Comparison of ENCODE assay signal across 15 cellular contexts in genomic region chr6:1893470-1894130, GRCh38.
DNase-seq lines count a peak whose midpoint lies in the region; ATAC-seq and TF ChIP-seq lines count a peak whose summit lies in the region.
"Had no signal": no experiment of that assay in that cellular context is flagged by ENCODE, and none has a peak within 500 bp of the region (broad histone marks: within the 10 kb centered on the region; RNA-seq: fewer than 3 reads in every experiment).

No MANE protein-coding gene starts in this region.

- DNase-seq in BJ (ENCODE audit: low read depth) (no peak), HFF-Myc (ENCODE audit: extremely low read depth, low read depth) (no peak), astrocyte of the cerebellum (ENCODE audit: low read depth) (no peak), iris pigment epithelial cell (ENCODE audit: low read depth) (peak; percentile 32), left lung (no peak)
- DNase-seq in stimulated activated CD4-positive, alpha-beta T cell treated with anti-CD3 and anti-CD28 coated beads, Interleukin-4, amount 100 ng/mL, for 4 hours, result no peak
- DNase-seq: activated naive CD8-positive, alpha-beta T cell treated with anti-CD3 and anti-CD28 coated beads, Interleukin-2, amount 50 U/mL, for 24 hours; CD4-positive, alpha-beta T cell; foreskin melanocyte; kidney glomerular epithelial cell; retina; SIG-M5; stimulated activated CD4-positive, alpha-beta T cell treated with anti-CD3 and anti-CD28 coated beads, Interleukin-4, amount 100 ng/mL, for 24 hours had no signal

- intact Hi-C loops in left lung (cut with DNase I), result no loop called here

- no peak for ATAC-seq in HG03460 (IDR thresholded peaks at IDR 0.05; ENCODE audit: unreplicated experiment)
- ATAC-seq in left lung, result no peak
- ATAC-seq in GM21360 (IDR thresholded peaks at IDR 0.05; ENCODE audit: unreplicated experiment), result no peak
- ATAC-seq: activated naive CD8-positive, alpha-beta T cell treated with anti-CD3 and anti-CD28 coated beads, Interleukin-2, amount 50 U/mL, for 24 hours had no signal

- TF ChIP-seq CTCF in BJ (IDR thresholded peaks at IDR 0.05; ENCODE audit: insufficient read depth, low read depth, low read length) (peak; percentile 9; the same call in 1 of the 2 replicates), HFF-Myc (IDR thresholded peaks at IDR 0.05; ENCODE audit: low read depth, low read length, missing control alignments) (peak; percentile 62), astrocyte of the cerebellum (IDR thresholded peaks at IDR 0.05; ENCODE audit: low read depth, low read length, missing control alignments) (peak; percentile 21), left lung (IDR thresholded peaks at IDR 0.05) (no peak)

- H3K36me3 ChIP-seq in BJ (ENCODE audit: control insufficient read depth, insufficient read depth, low read length), result no peaks in the 10 kb centered on the region
- no peaks in the 10 kb centered on the region for H3K36me3 ChIP-seq in left lung

- no peak overlapping the region for H3K27ac ChIP-seq in left lung

- H3K27me3 ChIP-seq in BJ (ENCODE audit: control insufficient read depth, insufficient read depth, low read length) (no peaks in the 10 kb centered on the region), left lung (no peaks in the 10 kb centered on the region)

- POLR2A ChIA-PET in BJ (lab: Charles Lee), result no interaction called here

- H3K4me3 ChIP-seq in BJ (ENCODE audit: low read depth, low read length) (no peak overlapping the region), HFF-Myc (replicated peaks; ENCODE audit: low read depth, low read length) (no peak overlapping the region), astrocyte of the cerebellum (ENCODE audit: low read depth, low read length) (no peak overlapping the region), left lung (no peak overlapping the region)

- no peaks in the 10 kb centered on the region for H3K9me3 ChIP-seq in left lung

- in situ Hi-C loops in astrocyte of the cerebellum (cut with HindIII; ENCODE audit: low sequenced_read_pairs), result no loop called here

- H3K4me1 ChIP-seq in left lung, result no peaks in the 10 kb centered on the region

- CTCF ChIA-PET in BJ (lab: Yijun Ruan, JAX), result interaction anchor here (1.1 kb wide), 1 partner anchor 227 kb away, joined by 4 read pairs; no protein-coding TSS in a partner anchor

Comparison
In these comparisons a context has a peak if more than half of its experiments do, and no peak if none do; other contexts are left out.
1. CTCF ChIP-seq: peak in BJ (single experiment), HFF-Myc (single experiment) and astrocyte of the cerebellum (single experiment); none in left lung (0 of 2).